Comparison of ENCODE assay signal across 9 cellular contexts in genomic region chr3:189563841-189564563, GRCh38.
DNase-seq lines count a peak whose midpoint lies in the region; ATAC-seq, FAIRE-seq and TF ChIP-seq lines count a peak whose summit lies in the region.
"Had no signal": no experiment of that assay in that cellular context is flagged by ENCODE, and none has a peak within 500 bp of the region (broad histone marks: within the 10 kb centered on the region; RNA-seq: fewer than 3 reads in every experiment).

No MANE protein-coding gene starts in this region.

- no peaks in the 10 kb centered on the region for H3K27me3 ChIP-seq in Peyer's patch

- H3K4me3 Mint-ChIP-seq in natural killer cell treated with Interleukin-12 subunit alpha and Interleukin-12 subunit beta and Interleukin-15 and Interleukin-18, amount 100 ng/mL, for 72 hours = peak overlapping the region; percentile 2
- H3K4me3 Mint-ChIP-seq in natural killer cell = no peak overlapping the region

- H3K27ac Mint-ChIP-seq in natural killer cell treated with Interleukin-12 subunit alpha and Interleukin-12 subunit beta and Interleukin-15 and Interleukin-18, amount 100 ng/mL, for 72 hours = no peak overlapping the region
- no peak overlapping the region for H3K27ac Mint-ChIP-seq in natural killer cell

- no peaks in the 10 kb centered on the region for H3K4me1 ChIP-seq in Peyer's patch

- H3K4me1 Mint-ChIP-seq in natural killer cell treated with Interleukin-12 subunit alpha and Interleukin-12 subunit beta and Interleukin-15 and Interleukin-18, amount 100 ng/mL, for 72 hours (ENCODE audit: low read depth in 2 of 2) = peaks cover 0 to 4% of the 10 kb centered on the region in 2 donors
- H3K4me1 Mint-ChIP-seq in natural killer cell = no peaks in the 10 kb centered on the region

- no peak overlapping the region for H3K4me3 ChIP-seq in fibroblast of pulmonary artery (replicated peaks; ENCODE audit: low read depth, low read length)
- no peak overlapping the region for H3K4me3 ChIP-seq in Peyer's patch

- H3K36me3 ChIP-seq in Peyer's patch = no peaks in the 10 kb centered on the region

- peaks cover 3% of the 10 kb centered on the region for H3K9me3 Mint-ChIP-seq in natural killer cell treated with Interleukin-12 subunit alpha and Interleukin-12 subunit beta and Interleukin-15 and Interleukin-18, amount 100 ng/mL, for 72 hours
- H3K9me3 Mint-ChIP-seq in natural killer cell = peaks cover 2 to 3% of the 10 kb centered on the region in 2 donors

- no peak for TF ChIP-seq POLR2A in Peyer's patch (IDR thresholded peaks at IDR 0.05)

- H3K36me3 Mint-ChIP-seq in natural killer cell treated with Interleukin-12 subunit alpha and Interleukin-12 subunit beta and Interleukin-15 and Interleukin-18, amount 100 ng/mL, for 72 hours = no peaks in the 10 kb centered on the region
- no peaks in the 10 kb centered on the region for H3K36me3 Mint-ChIP-seq in natural killer cell

- FAIRE-seq in RCC 7860 (lab: Jason Lieb, UNC) = peak; percentile 96
- FAIRE-seq: G401.6 had no signal

- no peak for DNase-seq in natural killer cell treated with Interleukin-12 subunit alpha and Interleukin-12 subunit beta and Interleukin-15 and Interleukin-18, amount 100 ng/mL, for 72 hours (ENCODE audit: low spot score)
- DNase-seq in natural killer cell = no peak
- peak; percentile 80 for DNase-seq in RCC 7860 (ENCODE audit: low spot score)
- DNase-seq in fibroblast of pulmonary artery (ENCODE audit: low read depth) = peak; percentile 60
- DNase-seq in iPS-NIHi7 (ENCODE audit: extremely low spot score) = no peak
- DNase-seq in amygdala (lab: John Stamatoyannopoulos, UW) = no peak
- no peak for DNase-seq in Peyer's patch

- no peaks in the 10 kb centered on the region for H3K9me3 ChIP-seq in Peyer's patch

- peak; percentile 43 to 87 for ATAC-seq in natural killer cell treated with Interleukin-12 subunit alpha and Interleukin-12 subunit beta and Interleukin-15 and Interleukin-18, amount 100 ng/mL, for 72 hours
- ATAC-seq in natural killer cell = no peak
- peak; percentile 79 for ATAC-seq in HG03025 (IDR thresholded peaks at IDR 0.05; ENCODE audit: low FRiP score, unreplicated experiment)

- TF ChIP-seq CTCF in natural killer cell (IDR thresholded peaks at IDR 0.05) = no peak
- TF ChIP-seq CTCF in fibroblast of pulmonary artery (IDR thresholded peaks at IDR 0.05; ENCODE audit: low read length, missing control alignments) = no peak
- TF ChIP-seq CTCF in Peyer's patch (IDR thresholded peaks at IDR 0.05) = no peak

- H3K27ac ChIP-seq in Peyer's patch = no peak overlapping the region

- H3K27me3 Mint-ChIP-seq in natural killer cell treated with Interleukin-12 subunit alpha and Interleukin-12 subunit beta and Interleukin-15 and Interleukin-18, amount 100 ng/mL, for 72 hours = peaks cover 0 to 3% of the 10 kb centered on the region in 2 donors
- H3K27me3 Mint-ChIP-seq in natural killer cell (ENCODE audit: low read depth in 2 of 2) = no peaks in the 10 kb centered on the region

- intact Hi-C loops in natural killer cell (cut with micrococcal nuclease) = no loop called here

Comparison
In these comparisons a context has a peak if more than half of its experiments do, and no peak if none do; other contexts are left out.
1. ATAC-seq: peak in natural killer cell treated with Interleukin-12 subunit alpha and Interleukin-12 subunit beta and Interleukin-15 and Interleukin-18, amount 100 ng/mL, for 72 hours (2 of 2) and HG03025 (single experiment); none in natural killer cell (0 of 3).
2. DNase-seq: peak in RCC 7860 (single experiment) and fibroblast of pulmonary artery (single experiment); none in natural killer cell treated with Interleukin-12 subunit alpha and Interleukin-12 subunit beta and Interleukin-15 and Interleukin-18, amount 100 ng/mL, for 72 hours (single experiment), natural killer cell (single experiment), iPS-NIHi7 (single experiment), amygdala (0 of 56) and Peyer's patch (0 of 3).